8 cellular contexts compared by ENCODE assay signal in the genomic region with DNA sequence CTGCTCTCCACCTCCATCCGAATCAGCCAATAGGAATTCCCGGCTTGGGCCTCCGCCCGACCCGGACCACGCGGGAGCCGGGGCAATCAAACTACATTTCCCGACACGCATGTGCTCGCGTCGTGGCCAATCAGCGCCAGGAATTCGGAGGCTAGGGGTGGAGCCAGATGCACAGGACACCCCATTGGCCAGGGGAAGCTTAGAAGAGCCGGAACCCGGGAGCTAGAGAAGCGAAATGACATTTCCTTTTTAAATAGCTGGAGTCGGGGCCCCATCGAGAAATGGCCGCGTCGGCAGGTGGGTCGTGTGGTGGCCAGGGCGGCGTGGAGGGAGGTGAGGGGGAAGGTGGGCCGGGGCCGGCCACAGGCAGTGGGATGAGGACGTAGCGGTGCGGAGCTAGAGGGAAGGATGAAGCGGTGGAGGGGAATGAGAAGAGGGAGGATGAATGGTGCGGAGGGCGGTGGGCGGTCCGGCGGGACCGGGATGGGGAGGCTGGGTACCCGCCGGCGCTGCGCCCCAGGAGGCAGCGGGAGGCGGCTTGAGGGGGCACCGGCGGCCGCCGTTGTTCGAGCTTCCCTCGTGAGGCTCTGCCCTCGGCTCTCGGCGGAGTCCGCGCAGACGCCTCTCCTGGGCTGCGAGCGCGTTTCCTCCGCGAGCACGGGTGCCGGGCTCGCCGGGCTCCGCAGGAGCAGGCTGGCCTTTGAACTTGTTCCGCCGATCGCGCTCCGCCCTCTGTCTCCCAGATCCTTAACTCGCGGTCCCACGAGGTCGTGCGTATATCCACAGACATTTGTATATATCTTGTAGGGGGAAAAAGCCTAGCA. TPM values are rescaled to one million over a fixed set of nuclear protein-coding genes. Genes with fewer than 3 reads are reported as not detected.
A peak's percentile ranks its signal among the peaks of the same experiment; 100 is the strongest.
DNase-seq lines count a peak whose midpoint lies in the region; ATAC-seq lines count a peak whose summit lies in the region.

A gene with protein sequence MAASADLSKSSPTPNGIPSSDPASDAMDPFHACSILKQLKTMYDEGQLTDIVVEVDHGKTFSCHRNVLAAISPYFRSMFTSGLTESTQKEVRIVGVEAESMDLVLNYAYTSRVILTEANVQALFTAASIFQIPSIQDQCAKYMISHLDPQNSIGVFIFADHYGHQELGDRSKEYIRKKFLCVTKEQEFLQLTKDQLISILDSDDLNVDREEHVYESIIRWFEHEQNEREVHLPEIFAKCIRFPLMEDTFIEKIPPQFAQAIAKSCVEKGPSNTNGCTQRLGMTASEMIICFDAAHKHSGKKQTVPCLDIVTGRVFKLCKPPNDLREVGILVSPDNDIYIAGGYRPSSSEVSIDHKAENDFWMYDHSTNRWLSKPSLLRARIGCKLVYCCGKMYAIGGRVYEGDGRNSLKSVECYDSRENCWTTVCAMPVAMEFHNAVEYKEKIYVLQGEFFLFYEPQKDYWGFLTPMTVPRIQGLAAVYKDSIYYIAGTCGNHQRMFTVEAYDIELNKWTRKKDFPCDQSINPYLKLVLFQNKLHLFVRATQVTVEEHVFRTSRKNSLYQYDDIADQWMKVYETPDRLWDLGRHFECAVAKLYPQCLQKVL (plus strand): TSS at position 233 of the 824 bp plus-strand sequence. CDS start 49 bp downstream, at position 282.

- H3K9me3 Mint-ChIP-seq in IgD-negative memory B cell, result no peaks in the 10 kb centered on the region

- DNase-seq in DMS114 treated with DMSO at 0.1 percent for 48 hours (lab: John Stamatoyannopoulos, UW; ENCODE audit: unreplicated experiment) (peak; percentile 88), OCI-M1 (lab: John Stamatoyannopoulos, UW) (peak; percentile 97), activated T-cell treated with anti-CD3 and anti-CD28 coated beads for 24 hours (ENCODE audit: low read depth) (peak; percentile 97), epidermal melanocyte (ENCODE audit: insufficient read length, low spot score) (peak; percentile 95), midbrain (lab: John Stamatoyannopoulos, UW) (peak; percentile 100)
- peak; percentile 95 to 97 for DNase-seq in stimulated activated CD8-positive, alpha-beta memory T cell treated with anti-CD3 and anti-CD28 coated beads, Interleukin-15, amount 100 ng/mL, for 48 hours (ENCODE audit: low read depth in 2 of 2)

- H3K27me3 Mint-ChIP-seq in IgD-negative memory B cell, result no peaks in the 10 kb centered on the region

- peak within 1 kb of the TSS; percentile 83 to 96 (median 85) for H3K27ac Mint-ChIP-seq in IgD-negative memory B cell

- H3K4me3 Mint-ChIP-seq in IgD-negative memory B cell, result peak within 1 kb of the TSS; percentile 88 to 100 (median 96)

- peaks cover 25 to 33% (median 33%) of the 10 kb centered on the region in 3 donors for H3K4me1 Mint-ChIP-seq in IgD-negative memory B cell

- ATAC-seq in GM21529 (IDR thresholded peaks at IDR 0.05; ENCODE audit: unreplicated experiment), result peak; percentile 83

- H3K36me3 Mint-ChIP-seq in IgD-negative memory B cell, result no peaks in the 10 kb centered on the region

RNA-seq across cellular contexts. Expression of the gene that starts here (rescaled TPM):
- polyA plus RNA-seq in IgD-negative memory B cell, result 10.5 TPM

Comparison
In these comparisons a context has a peak if more than half of its experiments do, and no peak if none do; other contexts are left out.
1. Peak in every context shown above with its lines: DNase-seq and ATAC-seq.